8 cellular contexts compared by ENCODE assay signal in genomic region chr5:100852988-100853449, GRCh38. TPM values are rescaled to one million over a fixed set of nuclear protein-coding genes. Genes with fewer than 3 reads are reported as not detected.
A peak's percentile ranks its signal among the peaks of the same experiment; 100 is the strongest.
DNase-seq lines count a peak whose midpoint lies in the region; ATAC-seq and TF ChIP-seq lines count a peak whose summit lies in the region.

No MANE protein-coding gene starts in this region.

- peak overlapping the region; percentile 82 for H3K27ac ChIP-seq in KMS-11
- H3K27ac ChIP-seq in adrenal gland = no peak overlapping the region
- no peak overlapping the region for H3K27ac ChIP-seq in GM23248

- ATAC-seq in GM18517 (IDR thresholded peaks at IDR 0.05; ENCODE audit: unreplicated experiment) (peak; percentile 97), GM21723 (IDR thresholded peaks at IDR 0.05; ENCODE audit: unreplicated experiment) (peak; percentile 93)

- H3K79me2 ChIP-seq in KMS-11 (ENCODE audit: insufficient read depth, low read depth) = 0 out of 2 replicates have a peak, but pooled peaks cover 12% of the 10 kb centered on the region
- no peaks in the 10 kb centered on the region for H3K79me2 ChIP-seq in GM23248 (ENCODE audit: insufficient read depth)

- H2AFZ ChIP-seq in KMS-11 (ENCODE audit: low read depth) (peak overlapping the region; percentile 2; the same call in 1 of the 2 replicates), GM23248 (no peak overlapping the region)

- no peak for TF ChIP-seq POLR2A in adrenal gland (IDR thresholded peaks at IDR 0.05)

- H4K20me1 ChIP-seq in KMS-11 (ENCODE audit: insufficient read depth) (no peaks in the 10 kb centered on the region), GM23248 (ENCODE audit: insufficient read depth) (no peaks in the 10 kb centered on the region)

- no peaks in the 10 kb centered on the region for H3F3A ChIP-seq in GM23248 (ENCODE audit: insufficient read depth)

- H3K27me3 ChIP-seq in KMS-11 (ENCODE audit: insufficient read depth, low read depth) (no peaks in the 10 kb centered on the region), adrenal gland (no peaks in the 10 kb centered on the region), GM23248 (replicated peaks; ENCODE audit: insufficient read depth) (no peaks in the 10 kb centered on the region)

- peaks cover 83% of the 10 kb centered on the region for H3K4me1 ChIP-seq in KMS-11 (ENCODE audit: low read depth, poor library complexity, severe bottlenecking)
- H3K4me1 ChIP-seq in adrenal gland (replicated peaks in 1 of 2) = no peaks in the 10 kb centered on the region
- no peaks in the 10 kb centered on the region for H3K4me1 ChIP-seq in GM23248 (ENCODE audit: insufficient read depth)

- TF ChIP-seq CTCF in KMS-11 (conservative IDR thresholded peaks at IDR 0.05; ENCODE audit: low read depth, low read length) = no peak
- TF ChIP-seq CTCF in adrenal gland (IDR thresholded peaks at IDR 0.05) = no peak

- H3K9ac ChIP-seq in KMS-11 (peak overlapping the region; percentile 33), GM23248 (no peak overlapping the region)

- no peaks in the 10 kb centered on the region for H3K9me2 ChIP-seq in GM23248 (ENCODE audit: insufficient read depth)

- DNase-seq in medulla oblongata (ENCODE audit: extremely low spot score) (peak; percentile 21), adrenal gland (no peak), DMS53 treated with DMSO at 0.1 percent for 48 hours (lab: John Stamatoyannopoulos, UW; ENCODE audit: unreplicated experiment) (no peak), GM23248 (no peak), NCI-H2029 (lab: John Stamatoyannopoulos, UW) (no peak)

- H3K36me3 ChIP-seq in KMS-11 (ENCODE audit: insufficient read depth) (no peaks in the 10 kb centered on the region), adrenal gland (replicated peaks in 1 of 2) (no peaks in the 10 kb centered on the region), GM23248 (ENCODE audit: low read depth) (no peaks in the 10 kb centered on the region)

- H3K4me2 ChIP-seq in KMS-11 (peak overlapping the region; percentile 96), GM23248 (ENCODE audit: unreplicated experiment) (no peak overlapping the region)

- in situ Hi-C loops in GM23248 (cut with MboI) = no loop called here

- H3K4me3 ChIP-seq in KMS-11 (IDR thresholded peaks at IDR 0.05; ENCODE audit: insufficient read depth, low read depth, low read length) (no peak overlapping the region), adrenal gland (no peak overlapping the region), GM23248 (no peak overlapping the region)

- 62 to 76% (median 72%) methylated on average over 3 of the region's 3 CpGs for WGBS in adrenal gland, 4 donors
- WGBS in GM23248 (ENCODE audit: low coverage in 1 of 2, low lambda C conversion rate in 2 of 2, missing lambda C conversion rate in 2 of 2), 2 experiments = 74 to 79% methylated on average over 3 of the region's 3 CpGs

- H3K9me3 ChIP-seq in adrenal gland (replicated peaks in 1 of 3) (no peaks in the 10 kb centered on the region), GM23248 (ENCODE audit: low read depth) (no peaks in the 10 kb centered on the region)

- intact Hi-C loops in adrenal gland (cut with DNase I) = no loop called here

RNA-seq across cellular contexts. Expression of gene ST8SIA4, which starts 50.1 kb away (rescaled TPM):
- total RNA-seq in adrenal gland = 10 to 100 TPM in 1 of 8 donors, 1 to 10 TPM in 6, under 1 TPM in 1; 0.85 to 11.4 (median 7.5) TPM
- polyA plus RNA-seq in adrenal gland (1 to 10 TPM in 1 of 3 donors, under 1 TPM in 2; 0.94 to 2.2 (median 0.97) TPM), GM23248 (2016; fragmentation: Nextera tagmentation; extraction: Ambion mirVana) (0.10 TPM in 1 of 2 replicates, not detected in the other)
- under 0.01 TPM in 1 of 2 replicates, not detected in the other for total RNA-seq in GM23248 (2014; rRNA removed; shearing (Covaris generic))
